In the genomic region with DNA sequence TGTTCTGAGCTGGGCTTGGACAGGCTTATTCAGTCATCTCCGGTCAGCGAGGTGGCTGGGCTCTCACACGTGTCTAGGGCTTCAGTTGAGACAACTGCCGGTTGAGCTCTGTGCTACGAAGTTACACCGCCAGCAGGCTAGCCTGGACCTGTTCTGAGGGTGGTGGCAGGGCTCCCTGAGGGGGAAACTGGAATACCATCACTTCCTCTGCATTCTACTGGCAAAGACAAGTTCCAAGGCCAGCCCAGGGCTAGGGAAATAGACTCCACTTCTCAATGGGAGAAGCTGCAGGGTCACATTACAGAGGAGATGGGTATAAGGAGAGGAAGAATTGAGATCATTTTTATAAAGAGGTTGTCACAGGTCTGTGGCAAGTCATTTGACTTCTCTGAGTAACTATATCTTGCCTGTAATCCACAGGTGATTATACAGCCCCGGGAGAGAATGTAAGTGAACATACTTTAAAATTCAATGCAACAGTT, we compare ENCODE assay signal across 1 cellular context.
TF ChIP-seq lines count a peak whose summit lies in the region.

No MANE protein-coding gene starts in this region.

TF ChIP-seq in HepG2, 621 proteins besides CTCF, POLR2A, EP300 and RAD21:
- TF ChIP-seq ZFYVE20 (CRISPR knock-in tag; IDR thresholded peaks at IDR 0.05; ENCODE audit: borderline replicate concordance, low read depth) (no peak), RFXANK (CRISPR knock-in tag; IDR thresholded peaks at IDR 0.05) (no peak), ZNF569 (CRISPR knock-in tag; IDR thresholded peaks at IDR 0.05; ENCODE audit: borderline replicate concordance) (no peak), TEAD3 (CRISPR knock-in tag; optimal IDR thresholded peaks at IDR 0.05; ENCODE audit: borderline replicate concordance) (no peak)
- TF ChIP-seq, protein P1, sequence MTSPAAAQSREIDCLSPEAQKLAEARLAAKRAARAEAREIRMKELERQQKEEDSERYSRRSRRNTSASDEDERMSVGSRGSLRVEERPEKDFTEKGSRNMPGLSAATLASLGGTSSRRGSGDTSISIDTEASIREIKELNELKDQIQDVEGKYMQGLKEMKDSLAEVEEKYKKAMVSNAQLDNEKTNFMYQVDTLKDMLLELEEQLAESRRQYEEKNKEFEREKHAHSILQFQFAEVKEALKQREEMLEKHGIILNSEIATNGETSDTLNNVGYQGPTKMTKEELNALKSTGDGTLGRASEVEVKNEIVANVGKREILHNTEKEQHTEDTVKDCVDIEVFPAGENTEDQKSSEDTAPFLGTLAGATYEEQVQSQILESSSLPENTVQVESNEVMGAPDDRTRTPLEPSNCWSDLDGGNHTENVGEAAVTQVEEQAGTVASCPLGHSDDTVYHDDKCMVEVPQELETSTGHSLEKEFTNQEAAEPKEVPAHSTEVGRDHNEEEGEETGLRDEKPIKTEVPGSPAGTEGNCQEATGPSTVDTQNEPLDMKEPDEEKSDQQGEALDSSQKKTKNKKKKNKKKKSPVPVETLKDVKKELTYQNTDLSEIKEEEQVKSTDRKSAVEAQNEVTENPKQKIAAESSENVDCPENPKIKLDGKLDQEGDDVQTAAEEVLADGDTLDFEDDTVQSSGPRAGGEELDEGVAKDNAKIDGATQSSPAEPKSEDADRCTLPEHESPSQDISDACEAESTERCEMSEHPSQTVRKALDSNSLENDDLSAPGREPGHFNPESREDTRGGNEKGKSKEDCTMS (CRISPR knock-in tag; conservative IDR thresholded peaks at IDR 0.05), result no peak
- TF ChIP-seq, protein P2, sequence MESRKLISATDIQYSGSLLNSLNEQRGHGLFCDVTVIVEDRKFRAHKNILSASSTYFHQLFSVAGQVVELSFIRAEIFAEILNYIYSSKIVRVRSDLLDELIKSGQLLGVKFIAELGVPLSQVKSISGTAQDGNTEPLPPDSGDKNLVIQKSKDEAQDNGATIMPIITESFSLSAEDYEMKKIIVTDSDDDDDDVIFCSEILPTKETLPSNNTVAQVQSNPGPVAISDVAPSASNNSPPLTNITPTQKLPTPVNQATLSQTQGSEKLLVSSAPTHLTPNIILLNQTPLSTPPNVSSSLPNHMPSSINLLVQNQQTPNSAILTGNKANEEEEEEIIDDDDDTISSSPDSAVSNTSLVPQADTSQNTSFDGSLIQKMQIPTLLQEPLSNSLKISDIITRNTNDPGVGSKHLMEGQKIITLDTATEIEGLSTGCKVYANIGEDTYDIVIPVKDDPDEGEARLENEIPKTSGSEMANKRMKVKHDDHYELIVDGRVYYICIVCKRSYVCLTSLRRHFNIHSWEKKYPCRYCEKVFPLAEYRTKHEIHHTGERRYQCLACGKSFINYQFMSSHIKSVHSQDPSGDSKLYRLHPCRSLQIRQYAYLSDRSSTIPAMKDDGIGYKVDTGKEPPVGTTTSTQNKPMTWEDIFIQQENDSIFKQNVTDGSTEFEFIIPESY (CRISPR knock-in tag; IDR thresholded peaks at IDR 0.05), result no peak
- TF ChIP-seq, protein P3, sequence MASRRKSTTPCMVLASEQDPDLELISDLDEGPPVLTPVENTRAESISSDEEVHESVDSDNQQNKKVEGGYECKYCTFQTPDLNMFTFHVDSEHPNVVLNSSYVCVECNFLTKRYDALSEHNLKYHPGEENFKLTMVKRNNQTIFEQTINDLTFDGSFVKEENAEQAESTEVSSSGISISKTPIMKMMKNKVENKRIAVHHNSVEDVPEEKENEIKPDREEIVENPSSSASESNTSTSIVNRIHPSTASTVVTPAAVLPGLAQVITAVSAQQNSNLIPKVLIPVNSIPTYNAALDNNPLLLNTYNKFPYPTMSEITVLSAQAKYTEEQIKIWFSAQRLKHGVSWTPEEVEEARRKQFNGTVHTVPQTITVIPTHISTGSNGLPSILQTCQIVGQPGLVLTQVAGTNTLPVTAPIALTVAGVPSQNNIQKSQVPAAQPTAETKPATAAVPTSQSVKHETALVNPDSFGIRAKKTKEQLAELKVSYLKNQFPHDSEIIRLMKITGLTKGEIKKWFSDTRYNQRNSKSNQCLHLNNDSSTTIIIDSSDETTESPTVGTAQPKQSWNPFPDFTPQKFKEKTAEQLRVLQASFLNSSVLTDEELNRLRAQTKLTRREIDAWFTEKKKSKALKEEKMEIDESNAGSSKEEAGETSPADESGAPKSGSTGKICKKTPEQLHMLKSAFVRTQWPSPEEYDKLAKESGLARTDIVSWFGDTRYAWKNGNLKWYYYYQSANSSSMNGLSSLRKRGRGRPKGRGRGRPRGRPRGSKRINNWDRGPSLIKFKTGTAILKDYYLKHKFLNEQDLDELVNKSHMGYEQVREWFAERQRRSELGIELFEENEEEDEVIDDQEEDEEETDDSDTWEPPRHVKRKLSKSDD (CRISPR knock-in tag; IDR thresholded peaks at IDR 0.05; ENCODE audit: low read depth), result no peak
TF ChIP-seq in HepG2: peak in this region for 0.
